Comparison of ENCODE assay signal across 19 cellular contexts in genomic region chr1:204380293-204380831, GRCh38. TPM values are rescaled to one million over a fixed set of nuclear protein-coding genes. Genes with fewer than 3 reads are reported as not detected.
A peak's percentile ranks its signal among the peaks of the same experiment; 100 is the strongest.
DNase-seq lines count a peak whose midpoint lies in the region; FAIRE-seq and TF ChIP-seq lines count a peak whose summit lies in the region.
"Had no signal": no experiment of that assay in that cellular context is flagged by ENCODE, and none has a peak within 500 bp of the region (broad histone marks: within the 10 kb centered on the region; RNA-seq: fewer than 3 reads in every experiment).

No MANE protein-coding gene starts in this region.

- H3K79me1 ChIP-seq in trophoblast cell (ENCODE audit: low read length) = peaks cover 2% of the 10 kb centered on the region
- no peaks in the 10 kb centered on the region for H3K79me1 ChIP-seq in neuronal stem cell (ENCODE audit: low read depth, low read length)

- H3K9ac ChIP-seq in trophoblast cell (ENCODE audit: low read length) (no peak overlapping the region), neuronal stem cell (ENCODE audit: low read depth, low read length, poor library complexity) (no peak overlapping the region)
- H3K9ac ChIP-seq: BLaER1 had no signal

- no peaks in the 10 kb centered on the region for H3K79me2 ChIP-seq in trophoblast cell (ENCODE audit: control insufficient read depth, insufficient read depth, low read length, poor library complexity)

- no CpG with 5 or more reads among the region's 8 CpGs for WGBS in trophoblast cell (ENCODE audit: extremely low coverage, insufficient coverage, insufficient read length)
- WGBS in neuronal stem cell (ENCODE audit: extremely low coverage in 2 of 2, insufficient read length in 2 of 2, insufficient replicate concordance in 1 of 2), 2 donors = no CpG with 5 or more reads among the region's 8 CpGs

- no peak overlapping the region for H3K4ac ChIP-seq in trophoblast cell (ENCODE audit: low read depth, low read length)
- no peak overlapping the region for H3K4ac ChIP-seq in neuronal stem cell (ENCODE audit: low read length)

- H2BK120ac ChIP-seq in trophoblast cell (ENCODE audit: insufficient read depth, low read length, poor library complexity) (peak overlapping the region; percentile 25), neuronal stem cell (ENCODE audit: low read depth, low read length) (no peak overlapping the region)

- H3K18ac ChIP-seq in trophoblast cell (ENCODE audit: low read length) (no peak overlapping the region), neuronal stem cell (ENCODE audit: low read length) (no peak overlapping the region)

- H3K14ac ChIP-seq in trophoblast cell (ENCODE audit: low read length) (no peak overlapping the region), neuronal stem cell (ENCODE audit: low read length) (no peak overlapping the region)

- H2AFZ ChIP-seq in trophoblast cell (ENCODE audit: insufficient read depth, low read length, poor library complexity) = no peak overlapping the region
- no peak overlapping the region for H2AFZ ChIP-seq in neuronal stem cell (ENCODE audit: low read length)
- H2AFZ ChIP-seq: GM23338 had no signal

- no peaks in the 10 kb centered on the region for H3K36me3 ChIP-seq in trophoblast cell (ENCODE audit: control insufficient read depth in 1 of 2, insufficient read depth in 2 of 2, low read length in 2 of 2)
- H3K36me3 ChIP-seq in neuronal stem cell (replicated peaks in 1 of 2; ENCODE audit: control insufficient read depth in 2 of 2, insufficient read depth in 2 of 2, low read length in 2 of 2) = no peaks in the 10 kb centered on the region
- H3K36me3 ChIP-seq: BLaER1, Peyer's patch had no signal

- H2BK5ac ChIP-seq in trophoblast cell (ENCODE audit: low read depth, low read length, poor library complexity) (no peak overlapping the region), neuronal stem cell (ENCODE audit: low read length) (no peak overlapping the region)

- H3K4me1 ChIP-seq in trophoblast cell (ENCODE audit: control insufficient read depth in 1 of 2, insufficient read depth in 2 of 2, low read length in 2 of 2) (peaks cover 13 to 18% of the 10 kb centered on the region in 2 experiments), neuronal stem cell (ENCODE audit: control insufficient read depth in 2 of 2, insufficient read depth in 1 of 2, low read depth in 1 of 2, low read length in 2 of 2) (peaks cover 4 to 7% of the 10 kb centered on the region in 2 donors)

- H3K4me2 ChIP-seq in trophoblast cell (ENCODE audit: low read length) (no peak overlapping the region), neuronal stem cell (ENCODE audit: insufficient read depth, low read length, poor library complexity, severe bottlenecking) (no peak overlapping the region)
- H3K4me2 ChIP-seq: BLaER1, GM23338 had no signal

- DNase-seq in LNCaP clone FGC (ENCODE audit: low read depth) = peak; percentile 87
- peak; percentile 34 for DNase-seq in ecto neural progenitor cell (ENCODE audit: low spot score)
- DNase-seq in trophoblast cell = peak; percentile 92 to 97
- DNase-seq in RCC 7860 (ENCODE audit: low spot score) = no peak
- no peak for DNase-seq in OCI-M2 (lab: John Stamatoyannopoulos, UW; ENCODE audit: unreplicated experiment)
- no peak for DNase-seq in neuronal stem cell (ENCODE audit: low spot score)
- DNase-seq: CD8-positive, alpha-beta memory T cell; DMS79; HCEC 1CT; NCI-H187; NCI-H2107; NCI-H226; NCI-H524 treated with DMSO at 0.1 percent for 48 hours; Peyer's patch; SHP77 had no signal

- no peak for TF ChIP-seq CTCF in C4-2B (conservative IDR thresholded peaks at IDR 0.05)
- TF ChIP-seq CTCF in LNCaP clone FGC (IDR thresholded peaks at IDR 0.05; ENCODE audit: control insufficient read depth, extremely low read depth, insufficient read depth) = no peak

- H3K23ac ChIP-seq in trophoblast cell (ENCODE audit: low read length) (no peak overlapping the region), neuronal stem cell (ENCODE audit: low read depth, low read length, poor library complexity) (no peak overlapping the region)

- H3K27ac ChIP-seq in C4-2B = peak overlapping the region; percentile 60
- no peak overlapping the region for H3K27ac ChIP-seq in trophoblast cell (ENCODE audit: low read depth, low read length)
- no peak overlapping the region for H3K27ac ChIP-seq in neuronal stem cell (replicated peaks; ENCODE audit: low read length)
- H3K27ac ChIP-seq: BLaER1, Peyer's patch had no signal

- FAIRE-seq in RCC 7860 (lab: Jason Lieb, UNC) = no peak
- FAIRE-seq: D721Med had no signal

- no peak overlapping the region for H4K8ac ChIP-seq in trophoblast cell (ENCODE audit: low read depth, low read length)
- H4K8ac ChIP-seq in neuronal stem cell (ENCODE audit: low read depth, low read length) = no peak overlapping the region

- H2AK5ac ChIP-seq in trophoblast cell (ENCODE audit: low read length) = no peak overlapping the region
- H2AK5ac ChIP-seq in neuronal stem cell (ENCODE audit: low read depth, low read length) = no peak overlapping the region

- H4K12ac ChIP-seq in trophoblast cell (ENCODE audit: low read depth, low read length) = no peak overlapping the region

- H2BK15ac ChIP-seq in neuronal stem cell (ENCODE audit: low read length) = no peak overlapping the region

- H3K27me3 ChIP-seq in trophoblast cell (ENCODE audit: insufficient read depth, low read length) (no peaks in the 10 kb centered on the region), neuronal stem cell (ENCODE audit: control insufficient read depth in 3 of 3, insufficient read depth in 3 of 3, low read depth in 1 of 3, low read length in 3 of 3) (peaks cover 15 to 88% (median 51%) of the 10 kb centered on the region in 3 experiments)
- H3K27me3 ChIP-seq: Peyer's patch had no signal

- H4K91ac ChIP-seq in trophoblast cell (ENCODE audit: low read depth, low read length) (no peak overlapping the region), neuronal stem cell (ENCODE audit: low read depth, low read length, poor library complexity) (no peak overlapping the region)

- H2BK12ac ChIP-seq in trophoblast cell (ENCODE audit: low read length) (peak overlapping the region; percentile 37), neuronal stem cell (ENCODE audit: low read length) (no peak overlapping the region)

- H3K4me3 ChIP-seq in LNCaP clone FGC (ENCODE audit: low read depth, low read length) = no peak overlapping the region
- H3K4me3 ChIP-seq in trophoblast cell (ENCODE audit: low read depth, low read length) = no peak overlapping the region
- no peak overlapping the region for H3K4me3 ChIP-seq in neuronal stem cell (ENCODE audit: low read length in 2 of 2)
- H3K4me3 ChIP-seq: BLaER1, GM23338, Peyer's patch had no signal

- H3K9me3 ChIP-seq in trophoblast cell (ENCODE audit: insufficient read depth, low read depth, low read length) (no peaks in the 10 kb centered on the region), neuronal stem cell (replicated peaks in 1 of 2; ENCODE audit: control insufficient read depth in 2 of 2, insufficient read depth in 1 of 2, low read depth in 1 of 2, low read length in 2 of 2) (peaks cover 1 to 5% of the 10 kb centered on the region in 2 donors)
- H3K9me3 ChIP-seq: BLaER1, Peyer's patch had no signal

RNA-seq across cellular contexts. Expression of gene PLEKHA6, which starts 20.6 kb away (rescaled TPM):
- polyA plus RNA-seq in trophoblast cell (2013) = 26.6 and 31.1 TPM in 2 replicates
- polyA plus RNA-seq in neuronal stem cell (2013, experiment 1 of 2) = 0.49 TPM
- polyA plus RNA-seq in neuronal stem cell (2013, experiment 2 of 2) = 0.48 TPM
- polyA plus RNA-seq: CD8-positive, alpha-beta memory T cell had no signal

RNA-seq across cellular contexts. Expression of gene PPP1R15B, which starts 31.3 kb away (rescaled TPM):
- 39.2 and 41.5 TPM in 2 replicates for polyA plus RNA-seq in trophoblast cell (2013)
- polyA plus RNA-seq in neuronal stem cell (2013, experiment 1 of 2) = 18.4 TPM
- 19.2 TPM for polyA plus RNA-seq in neuronal stem cell (2013, experiment 2 of 2)

Comparison
In these comparisons a context has a peak if more than half of its experiments do, and no peak if none do; other contexts are left out.
1. DNase-seq: peak in LNCaP clone FGC (single experiment), ecto neural progenitor cell (single experiment) and trophoblast cell (2 of 2); none in RCC 7860 (single experiment), OCI-M2 (single experiment) and neuronal stem cell (single experiment).